In the genomic region with DNA sequence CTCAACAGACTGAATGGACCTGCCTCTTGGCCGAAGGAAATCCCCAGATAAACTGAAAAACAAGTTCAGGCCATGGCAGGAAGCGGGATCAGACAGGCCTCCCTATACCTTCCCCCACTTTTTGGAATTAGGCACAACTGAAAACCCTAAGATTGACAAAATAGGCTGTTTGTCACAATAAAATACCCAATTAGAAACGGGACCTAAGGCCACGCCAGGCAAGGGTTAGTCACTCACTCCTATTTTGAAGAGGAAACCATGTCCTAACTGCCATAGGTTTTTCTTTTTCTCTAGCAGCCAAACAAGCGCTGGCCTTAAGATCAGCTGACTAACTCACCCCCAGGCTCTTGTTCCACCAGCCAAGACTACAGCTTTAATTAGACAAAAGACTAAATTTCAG, we compare ENCODE assay signal across 22 cellular contexts. TPM values are rescaled to one million over a fixed set of nuclear protein-coding genes. Genes with fewer than 3 reads are reported as not detected.
DNase-seq lines count a peak whose midpoint lies in the region; ATAC-seq, FAIRE-seq and TF ChIP-seq lines count a peak whose summit lies in the region.
"Had no signal": no experiment of that assay in that cellular context is flagged by ENCODE, and none has a peak within 500 bp of the region (broad histone marks: within the 10 kb centered on the region; RNA-seq: fewer than 3 reads in every experiment).

No MANE protein-coding gene starts in this region.

- intact Hi-C loops in psoas muscle (cut with DNase I), result no loop called here

- WGBS in psoas muscle, 3 donors, result 85 to 86% (median 86%) methylated on average over 5 of the region's 5 CpGs

- DNase-seq in RPMI7951 (ENCODE audit: low read depth), result peak; percentile 41
- peak; percentile 75 for DNase-seq in bronchial epithelial cell (ENCODE audit: low read depth)
- peak; percentile 54 for DNase-seq in foreskin melanocyte
- DNase-seq in psoas muscle, result no peak
- no peak for DNase-seq in HCEC 1CT
- no peak for DNase-seq in NCI-H510A treated with DMSO at 0.1 percent for 48 hours (lab: John Stamatoyannopoulos, UW)
- DNase-seq: ACHN; BE2C; C1 segment of cervical spinal cord; CD4-positive, CD25-positive, alpha-beta regulatory T cell; CD8-positive, alpha-beta memory T cell; COR-L47; DMS 273 treated with DMSO at 0.1 percent for 48 hours; DMS53; DND-41; EL; GM23248 had no signal

- no peaks in the 10 kb centered on the region for H3K4me1 ChIP-seq in psoas muscle
- H3K4me1 ChIP-seq: BE2C, HAP-1 had no signal

- no peak for FAIRE-seq in bronchial epithelial cell (lab: Jason Lieb, UNC)
- FAIRE-seq: A204.1, GM12878 had no signal

- no peak overlapping the region for H3K4me3 ChIP-seq in bronchial epithelial cell (ENCODE audit: low read depth, low read length)
- no peak overlapping the region for H3K4me3 ChIP-seq in psoas muscle
- H3K4me3 ChIP-seq: GM12878, GM23248, HAP-1 had no signal

- ATAC-seq in psoas muscle (no peak), HG02798 (IDR thresholded peaks at IDR 0.05; ENCODE audit: poor library complexity, unreplicated experiment) (no peak)
- ATAC-seq: GM12878 had no signal

- no peaks in the 10 kb centered on the region for H3K27me3 ChIP-seq in bronchial epithelial cell (ENCODE audit: control insufficient read depth, insufficient read depth, low read length)
- H3K27me3 ChIP-seq in psoas muscle (ENCODE audit: insufficient read depth in 3 of 3, low read length in 2 of 3), result no peaks in the 10 kb centered on the region
- H3K27me3 ChIP-seq: BE2C had no signal

- no peaks in the 10 kb centered on the region for H3K9me3 ChIP-seq in psoas muscle
- H3K9me3 ChIP-seq: BE2C, HAP-1 had no signal

- peak overlapping the region; percentile 27 for H3K27ac ChIP-seq in psoas muscle
- H3K27ac ChIP-seq: GM23248 had no signal

- H3K36me3 ChIP-seq in bronchial epithelial cell (ENCODE audit: control insufficient read depth, insufficient read depth, low read length) (no peaks in the 10 kb centered on the region), psoas muscle (ENCODE audit: insufficient read depth in 1 of 2, low read depth in 1 of 2) (peaks cover 0 to under 1% of the 10 kb centered on the region in 2 donors)
- H3K36me3 ChIP-seq: BE2C, HAP-1 had no signal

- TF ChIP-seq CTCF in bronchial epithelial cell (IDR thresholded peaks at IDR 0.05; ENCODE audit: insufficient read depth, low read length, severe bottlenecking) (no peak), psoas muscle (IDR thresholded peaks at IDR 0.05) (no peak)

RNA-seq across cellular contexts. Expression of a gene that starts 11.9 kb away (rescaled TPM):
- not detected in 2 replicates for total RNA-seq in RPMI7951 (2014; rRNA removed; shearing (Covaris generic))
- total RNA-seq in bronchial epithelial cell, result not detected in 2 replicates
- 10 to 100 TPM; 42.4 to 62.6 (median 54.5) TPM for total RNA-seq in psoas muscle
- polyA plus RNA-seq in psoas muscle, result 10 to 100 TPM; 18.9 to 69.6 (median 29.8) TPM
- total RNA-seq: CD4-positive, CD25-positive, alpha-beta regulatory T cell; CD8-positive, alpha-beta memory T cell; GM23248 had no signal
- polyA plus RNA-seq: CD4-positive, CD25-positive, alpha-beta regulatory T cell; CD8-positive, alpha-beta memory T cell; GM23248 had no signal

RNA-seq across cellular contexts. Expression of a gene that starts 26.8 kb away (rescaled TPM):
- total RNA-seq in RPMI7951 (2014; rRNA removed; shearing (Covaris generic)), result 0.29 and 0.36 TPM in 2 replicates
- total RNA-seq in bronchial epithelial cell (not detected in 2 replicates), psoas muscle (under 1 TPM in 3 of 4 donors, not detected in 1; 0.12 to 0.62 (median 0.42) TPM)
- under 1 TPM in 2 of 3 donors, not detected in 1; 0.21 to 0.44 TPM for polyA plus RNA-seq in psoas muscle
- total RNA-seq: CD4-positive, CD25-positive, alpha-beta regulatory T cell; CD8-positive, alpha-beta memory T cell; GM12878; GM23248 had no signal
- polyA plus RNA-seq: CD4-positive, CD25-positive, alpha-beta regulatory T cell; CD8-positive, alpha-beta memory T cell; GM23248 had no signal

RNA-seq across cellular contexts. Expression of a gene that starts 57.6 kb away (rescaled TPM):
- not detected in 2 replicates for total RNA-seq in RPMI7951 (2014; rRNA removed; shearing (Covaris generic))
- 0.13 TPM in 1 of 2 replicates, not detected in the other for total RNA-seq in bronchial epithelial cell
- total RNA-seq in psoas muscle, result 1 to 10 TPM in 3 of 4 donors, under 1 TPM in 1; 0.51 to 1.4 (median 1.3) TPM
- polyA plus RNA-seq in psoas muscle, result under 1 TPM; 0.24 to 0.83 (median 0.42) TPM
- total RNA-seq: GM23248, H4 had no signal
- polyA plus RNA-seq: GM23248 had no signal

Comparison
In these comparisons a context has a peak if more than half of its experiments do, and no peak if none do; other contexts are left out.
1. DNase-seq: peak in RPMI7951 (single experiment), bronchial epithelial cell (single experiment) and foreskin melanocyte (single experiment); none in psoas muscle (0 of 2), HCEC 1CT (single experiment) and NCI-H510A treated with DMSO at 0.1 percent for 48 hours (single experiment).
2. RNA of a gene that starts 11.9 kb away (total RNA-seq): 42.4 to 62.6 TPM in psoas muscle; not detected in RPMI7951 and not detected in bronchial epithelial cell; every median in the first group is over 10 times any median in the second.